Comparison of ENCODE assay signal across 14 cellular contexts in genomic region chr10:12381536-12382156, GRCh38.
"Had no signal": no experiment of that assay in that cellular context is flagged by ENCODE, and none has a peak within 500 bp of the region (broad histone marks: within the 10 kb centered on the region; RNA-seq: fewer than 3 reads in every experiment).

No MANE protein-coding gene starts in this region.

- H3K4me1 ChIP-seq: foreskin keratinocyte, upper lobe of left lung had no signal

- H3K27ac ChIP-seq: foreskin keratinocyte, right atrium auricular region, suprapubic skin, upper lobe of left lung had no signal

- H3K9me3 Mint-ChIP-seq: effector memory CD8-positive, alpha-beta T cell had no signal

- H3K27ac Mint-ChIP-seq: effector memory CD8-positive, alpha-beta T cell; nephron had no signal

- H3K36me3 ChIP-seq: right atrium auricular region, suprapubic skin, upper lobe of left lung had no signal

- H3K4me3 ChIP-seq: right atrium auricular region, suprapubic skin, upper lobe of left lung had no signal

- H3K9me3 ChIP-seq: right atrium auricular region, suprapubic skin, upper lobe of left lung had no signal

- H3K4me3 Mint-ChIP-seq: effector memory CD8-positive, alpha-beta T cell; nephron had no signal

- ATAC-seq: effector memory CD8-positive, alpha-beta T cell; foreskin keratinocyte; left ventricle myocardium superior had no signal

- H3K27me3 Mint-ChIP-seq: effector memory CD8-positive, alpha-beta T cell had no signal

- DNase-seq: activated CD8-positive, alpha-beta memory T cell treated with anti-CD3 and anti-CD28 coated beads for 24 hours; dermis blood vessel endothelial cell; effector memory CD8-positive, alpha-beta T cell; foreskin keratinocyte; glutamatergic neuron; left ventricle myocardium superior; mesendoderm; occipital lobe; stimulated activated CD4-positive, alpha-beta T cell treated with anti-CD3 and anti-CD28 coated beads, Interleukin-2, amount 100 ng/mL, for 48 hours; stimulated activated naive CD4-positive, alpha-beta T cell; upper lobe of left lung had no signal

- H3K4me1 Mint-ChIP-seq: nephron had no signal

- H3K27me3 ChIP-seq: right atrium auricular region, suprapubic skin, upper lobe of left lung had no signal
